In genomic region chr9:95142728-95143127, GRCh38 we compare ENCODE assay signal across 20 cellular contexts.
A peak's percentile ranks its signal among the peaks of the same experiment; 100 is the strongest.
DNase-seq lines count a peak whose midpoint lies in the region; ATAC-seq and TF ChIP-seq lines count a peak whose summit lies in the region.
"Had no signal": no experiment of that assay in that cellular context is flagged by ENCODE, and none has a peak within 500 bp of the region (broad histone marks: within the 10 kb centered on the region; RNA-seq: fewer than 3 reads in every experiment).

No MANE protein-coding gene starts in this region.

- no peaks in the 10 kb centered on the region for H3K27me3 Mint-ChIP-seq in activated CD8-positive, alpha-beta T cell treated with anti-CD3 and anti-CD28 coated beads, Interleukin-2, amount 10 ng/mL, durations not matched to agents 7 days and 5 days (ENCODE audit: low read depth)
- no peaks in the 10 kb centered on the region for H3K27me3 Mint-ChIP-seq in activated CD8-positive, alpha-beta T cell treated with anti-CD3 and anti-CD28 coated beads for 36 hours
- H3K27me3 Mint-ChIP-seq: B cell; CD4-positive, CD25-positive, alpha-beta regulatory T cell had no signal

- intact Hi-C loops in activated CD8-positive, alpha-beta T cell treated with anti-CD3 and anti-CD28 coated beads for 36 hours (cut with micrococcal nuclease) = no loop called here
- intact Hi-C loops in esophagus squamous epithelium (cut with DNase I) = no loop called here
- intact Hi-C loops in transverse colon (cut with DNase I; ENCODE audit: low total_unique reads) = no loop called here
- intact Hi-C loops in thyroid gland (cut with DNase I) = no loop called here

- H3K4me3 ChIP-seq in esophagus squamous epithelium = no peak overlapping the region
- H3K4me3 ChIP-seq in transverse colon = no peak overlapping the region
- no peak overlapping the region for H3K4me3 ChIP-seq in thyroid gland (replicated peaks in 1 of 3)
- H3K4me3 ChIP-seq: MG63 had no signal

- H3K27ac ChIP-seq in esophagus squamous epithelium = peak overlapping the region; percentile 59 to 80 (median 73)
- peak overlapping the region; percentile 50 to 75 (median 70) for H3K27ac ChIP-seq in transverse colon
- no peak overlapping the region for H3K27ac ChIP-seq in thyroid gland

- CTCF ChIA-PET in activated CD8-positive, alpha-beta T cell treated with anti-CD3 and anti-CD28 coated beads, Interleukin-2, amount 10 ng/mL, durations not matched to agents 7 days and 5 days (lab: Charles Lee) = interaction anchor here (1.3 to 2.4 kb wide), 4 partner anchors 12 to 126 kb away, joined by 3 to 21 read pairs (median 4); no protein-coding TSS in a partner anchor
- CTCF ChIA-PET in activated CD8-positive, alpha-beta T cell treated with anti-CD3 and anti-CD28 coated beads for 36 hours (lab: Charles Lee) = interaction anchor here (1.8 to 2.8 kb wide), 2 partner anchors 11 to 14 kb away, joined by 8 to 10 read pairs; no protein-coding TSS in a partner anchor

- H3K9me3 ChIP-seq in esophagus squamous epithelium = no peaks in the 10 kb centered on the region
- H3K9me3 ChIP-seq in transverse colon = no peaks in the 10 kb centered on the region
- H3K9me3 ChIP-seq in thyroid gland = no peaks in the 10 kb centered on the region
- H3K9me3 ChIP-seq: MG63 had no signal

- POLR2A ChIA-PET in activated CD8-positive, alpha-beta T cell treated with anti-CD3 and anti-CD28 coated beads, Interleukin-2, amount 10 ng/mL, durations not matched to agents 7 days and 5 days (lab: Charles Lee) = no interaction called here
- POLR2A ChIA-PET in activated CD8-positive, alpha-beta T cell treated with anti-CD3 and anti-CD28 coated beads for 36 hours (lab: Charles Lee) = no interaction called here

- no peak for ATAC-seq in activated CD8-positive, alpha-beta T cell treated with anti-CD3 and anti-CD28 coated beads, Interleukin-2, amount 10 ng/mL, durations not matched to agents 7 days and 5 days
- ATAC-seq in activated CD8-positive, alpha-beta T cell treated with anti-CD3 and anti-CD28 coated beads for 36 hours = no peak
- ATAC-seq: Right ventricle myocardium inferior had no signal

- H3K4me1 Mint-ChIP-seq in activated CD8-positive, alpha-beta T cell treated with anti-CD3 and anti-CD28 coated beads, Interleukin-2, amount 10 ng/mL, durations not matched to agents 7 days and 5 days (ENCODE audit: low read depth) = peaks cover 3% of the 10 kb centered on the region
- no peaks in the 10 kb centered on the region for H3K4me1 Mint-ChIP-seq in activated CD8-positive, alpha-beta T cell treated with anti-CD3 and anti-CD28 coated beads for 36 hours (ENCODE audit: low read depth)
- H3K4me1 Mint-ChIP-seq: B cell had no signal

- in situ Hi-C loops in transverse colon (cut with MboI; ENCODE audit: low pct_ligation_motif_present in 1 of 4, low pct_unique_long_range_greater_than_20kb in 1 of 4, low sequenced_read_pairs in 3 of 4) = no loop called here
- in situ Hi-C loops in GM13977 (cut with MboI; ENCODE audit: low pct_unique_long_range_greater_than_20kb, low sequenced_read_pairs, unreplicated experiment) = no loop called here
- in situ Hi-C loops in ACHN (cut with HindIII; ENCODE audit: low pct_ligation_motif_present, low pct_unique_long_range_greater_than_20kb, low sequenced_read_pairs) = no loop called here

- no peaks in the 10 kb centered on the region for H3K9me3 Mint-ChIP-seq in activated CD8-positive, alpha-beta T cell treated with anti-CD3 and anti-CD28 coated beads, Interleukin-2, amount 10 ng/mL, durations not matched to agents 7 days and 5 days (ENCODE audit: insufficient read depth)
- no peaks in the 10 kb centered on the region for H3K9me3 Mint-ChIP-seq in activated CD8-positive, alpha-beta T cell treated with anti-CD3 and anti-CD28 coated beads for 36 hours
- H3K9me3 Mint-ChIP-seq: CD4-positive, CD25-positive, alpha-beta regulatory T cell had no signal

- DNase-seq in activated CD8-positive, alpha-beta T cell treated with anti-CD3 and anti-CD28 coated beads, Interleukin-2, amount 10 ng/mL, durations not matched to agents 7 days and 5 days = no peak
- no peak for DNase-seq in activated CD8-positive, alpha-beta T cell treated with anti-CD3 and anti-CD28 coated beads for 36 hours
- DNase-seq in esophagus squamous epithelium (lab: John Stamatoyannopoulos, UW) (no peak), myocyte (ENCODE audit: low read depth) (peak; percentile 46), transverse colon (no peak), GM13977 (ENCODE audit: low spot score) (no peak), ACHN (no peak), thyroid gland (no peak)
- DNase-seq: 8988T; CD4-positive, CD25-positive, alpha-beta regulatory T cell; COR-L47; DMS 273 treated with DMSO at 0.1 percent for 48 hours; DND-41; Kasumi-1; MG63; NCI-H1092 treated with DMSO at 0.1 percent for 48 hours; NCI-H146; NCI-H2081 treated with DMSO at 0.1 percent for 48 hours had no signal

- TF ChIP-seq EP300 in transverse colon (IDR thresholded peaks at IDR 0.05; ENCODE audit: low read depth) = no peak

- TF ChIP-seq POLR2A in esophagus squamous epithelium (IDR thresholded peaks at IDR 0.05) (no peak), transverse colon (IDR thresholded peaks at IDR 0.05) (no peak), thyroid gland (IDR thresholded peaks at IDR 0.05) (no peak)

- TF ChIP-seq CTCF in activated CD8-positive, alpha-beta T cell treated with anti-CD3 and anti-CD28 coated beads for 36 hours (IDR thresholded peaks at IDR 0.05) = no peak
- TF ChIP-seq CTCF in esophagus squamous epithelium (IDR thresholded peaks at IDR 0.05) (no peak), transverse colon (IDR thresholded peaks at IDR 0.05) (no peak), GM13977 (IDR thresholded peaks at IDR 0.05; ENCODE audit: extremely low read depth, insufficient read depth, missing control alignments) (no peak), thyroid gland (IDR thresholded peaks at IDR 0.05) (no peak)

- 55 to 66% methylated on average over 3 of the region's 3 CpGs for WGBS in esophagus squamous epithelium, 2 donors
- 75 to 88% methylated on average over 2 to 3 of the region's 3 CpGs for WGBS in transverse colon (ENCODE audit: low coverage in 1 of 2), 2 donors
- WGBS in thyroid gland, 2 donors = 77 to 85% methylated on average over 3 of the region's 3 CpGs

- H3K27ac Mint-ChIP-seq in activated CD8-positive, alpha-beta T cell treated with anti-CD3 and anti-CD28 coated beads, Interleukin-2, amount 10 ng/mL, durations not matched to agents 7 days and 5 days = peak overlapping the region; percentile 14
- no peak overlapping the region for H3K27ac Mint-ChIP-seq in activated CD8-positive, alpha-beta T cell treated with anti-CD3 and anti-CD28 coated beads for 36 hours
- H3K27ac Mint-ChIP-seq: B cell had no signal

- H3K4me3 Mint-ChIP-seq in activated CD8-positive, alpha-beta T cell treated with anti-CD3 and anti-CD28 coated beads, Interleukin-2, amount 10 ng/mL, durations not matched to agents 7 days and 5 days = no peak overlapping the region
- no peak overlapping the region for H3K4me3 Mint-ChIP-seq in activated CD8-positive, alpha-beta T cell treated with anti-CD3 and anti-CD28 coated beads for 36 hours
- H3K4me3 Mint-ChIP-seq: B cell had no signal

- H3K36me3 Mint-ChIP-seq in activated CD8-positive, alpha-beta T cell treated with anti-CD3 and anti-CD28 coated beads, Interleukin-2, amount 10 ng/mL, durations not matched to agents 7 days and 5 days (ENCODE audit: low read depth) = peaks cover 3% of the 10 kb centered on the region
- H3K36me3 Mint-ChIP-seq in activated CD8-positive, alpha-beta T cell treated with anti-CD3 and anti-CD28 coated beads for 36 hours (ENCODE audit: low read depth) = no peaks in the 10 kb centered on the region

- H3K27me3 ChIP-seq in esophagus squamous epithelium = no peaks in the 10 kb centered on the region
- H3K27me3 ChIP-seq in transverse colon = no peaks in the 10 kb centered on the region
- H3K27me3 ChIP-seq in thyroid gland = no peaks in the 10 kb centered on the region
- H3K27me3 ChIP-seq: MG63 had no signal

- H3K36me3 ChIP-seq in esophagus squamous epithelium (no peaks in the 10 kb centered on the region), transverse colon (no peaks in the 10 kb centered on the region), thyroid gland (no peaks in the 10 kb centered on the region)
- H3K36me3 ChIP-seq: MG63 had no signal

- H3K4me1 ChIP-seq in esophagus squamous epithelium (peaks cover 0 to 26% (median 0%) of the 10 kb centered on the region in 3 donors), transverse colon (peaks cover 0 to 13% (median 0%) of the 10 kb centered on the region in 4 donors), thyroid gland (peaks cover 0 to 3% of the 10 kb centered on the region in 2 donors)

Comparison
In these comparisons a context has a peak if more than half of its experiments do, and no peak if none do; other contexts are left out.
1. H3K27ac ChIP-seq: peak in esophagus squamous epithelium (4 of 4) and transverse colon (4 of 4); none in thyroid gland (0 of 3).